1 cellular context compared by ENCODE assay signal in the genomic region with DNA sequence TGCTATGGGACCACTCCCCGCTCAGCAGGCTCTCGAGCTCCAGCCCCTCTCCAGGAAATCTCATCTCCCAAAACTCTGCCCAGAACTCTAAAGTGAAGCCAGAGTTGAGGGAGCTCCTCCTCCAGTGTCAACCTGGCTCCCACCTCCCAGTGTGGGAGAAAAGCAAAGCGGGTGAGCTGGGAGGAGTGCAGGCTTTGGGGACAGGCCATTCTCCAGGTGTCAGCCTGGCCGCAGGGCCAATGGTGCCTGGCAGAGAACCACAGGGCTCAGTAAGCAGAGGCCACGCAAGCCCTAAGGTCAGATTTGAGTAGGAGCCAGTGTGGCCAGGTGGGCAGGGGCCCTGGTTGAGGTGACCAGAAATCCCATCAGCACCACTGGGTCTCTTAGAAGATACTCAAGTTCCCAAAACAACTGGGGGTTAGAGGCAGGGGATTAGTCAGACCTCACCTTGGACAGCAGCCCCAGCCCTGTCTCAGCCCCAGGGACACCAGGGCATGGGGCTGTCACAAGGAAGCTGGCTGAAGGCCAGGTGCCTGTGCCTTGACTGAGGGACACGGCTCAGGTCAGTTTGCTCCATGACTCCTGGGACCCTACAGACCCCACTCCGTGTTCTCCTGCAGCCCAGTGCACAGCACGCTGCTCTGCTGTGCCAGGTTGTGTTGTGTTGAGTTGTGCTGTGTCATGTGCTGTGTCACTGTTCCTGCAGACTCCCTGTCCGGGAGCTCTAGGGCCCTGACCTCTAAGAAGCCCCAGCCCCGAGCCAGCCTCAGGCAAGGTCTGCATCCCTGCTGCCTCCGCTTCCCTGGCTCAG.
TF ChIP-seq lines count a peak whose summit lies in the region.

No MANE protein-coding gene starts in this region.

TF ChIP-seq in GM12878, 131 proteins besides CTCF, POLR2A, EP300 and RAD21:
- TF ChIP-seq POLR2AphosphoS2 (IDR thresholded peaks at IDR 0.05; ENCODE audit: low read depth, low read length): no peak
- TF ChIP-seq FOS (IDR thresholded peaks at IDR 0.05; ENCODE audit: borderline replicate concordance, extremely low read depth, insufficient read length): no peak
- TF ChIP-seq, protein P1, sequence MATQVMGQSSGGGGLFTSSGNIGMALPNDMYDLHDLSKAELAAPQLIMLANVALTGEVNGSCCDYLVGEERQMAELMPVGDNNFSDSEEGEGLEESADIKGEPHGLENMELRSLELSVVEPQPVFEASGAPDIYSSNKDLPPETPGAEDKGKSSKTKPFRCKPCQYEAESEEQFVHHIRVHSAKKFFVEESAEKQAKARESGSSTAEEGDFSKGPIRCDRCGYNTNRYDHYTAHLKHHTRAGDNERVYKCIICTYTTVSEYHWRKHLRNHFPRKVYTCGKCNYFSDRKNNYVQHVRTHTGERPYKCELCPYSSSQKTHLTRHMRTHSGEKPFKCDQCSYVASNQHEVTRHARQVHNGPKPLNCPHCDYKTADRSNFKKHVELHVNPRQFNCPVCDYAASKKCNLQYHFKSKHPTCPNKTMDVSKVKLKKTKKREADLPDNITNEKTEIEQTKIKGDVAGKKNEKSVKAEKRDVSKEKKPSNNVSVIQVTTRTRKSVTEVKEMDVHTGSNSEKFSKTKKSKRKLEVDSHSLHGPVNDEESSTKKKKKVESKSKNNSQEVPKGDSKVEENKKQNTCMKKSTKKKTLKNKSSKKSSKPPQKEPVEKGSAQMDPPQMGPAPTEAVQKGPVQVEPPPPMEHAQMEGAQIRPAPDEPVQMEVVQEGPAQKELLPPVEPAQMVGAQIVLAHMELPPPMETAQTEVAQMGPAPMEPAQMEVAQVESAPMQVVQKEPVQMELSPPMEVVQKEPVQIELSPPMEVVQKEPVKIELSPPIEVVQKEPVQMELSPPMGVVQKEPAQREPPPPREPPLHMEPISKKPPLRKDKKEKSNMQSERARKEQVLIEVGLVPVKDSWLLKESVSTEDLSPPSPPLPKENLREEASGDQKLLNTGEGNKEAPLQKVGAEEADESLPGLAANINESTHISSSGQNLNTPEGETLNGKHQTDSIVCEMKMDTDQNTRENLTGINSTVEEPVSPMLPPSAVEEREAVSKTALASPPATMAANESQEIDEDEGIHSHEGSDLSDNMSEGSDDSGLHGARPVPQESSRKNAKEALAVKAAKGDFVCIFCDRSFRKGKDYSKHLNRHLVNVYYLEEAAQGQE (IDR thresholded peaks at IDR 0.05; ENCODE audit: low read depth, low read length): peak; percentile 32; the same call in 1 of the 2 replicates
- TF ChIP-seq, protein P2, sequence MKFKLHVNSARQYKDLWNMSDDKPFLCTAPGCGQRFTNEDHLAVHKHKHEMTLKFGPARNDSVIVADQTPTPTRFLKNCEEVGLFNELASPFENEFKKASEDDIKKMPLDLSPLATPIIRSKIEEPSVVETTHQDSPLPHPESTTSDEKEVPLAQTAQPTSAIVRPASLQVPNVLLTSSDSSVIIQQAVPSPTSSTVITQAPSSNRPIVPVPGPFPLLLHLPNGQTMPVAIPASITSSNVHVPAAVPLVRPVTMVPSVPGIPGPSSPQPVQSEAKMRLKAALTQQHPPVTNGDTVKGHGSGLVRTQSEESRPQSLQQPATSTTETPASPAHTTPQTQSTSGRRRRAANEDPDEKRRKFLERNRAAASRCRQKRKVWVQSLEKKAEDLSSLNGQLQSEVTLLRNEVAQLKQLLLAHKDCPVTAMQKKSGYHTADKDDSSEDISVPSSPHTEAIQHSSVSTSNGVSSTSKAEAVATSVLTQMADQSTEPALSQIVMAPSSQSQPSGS (IDR thresholded peaks at IDR 0.05; ENCODE audit: low read length): no peak
TF ChIP-seq in GM12878: peak in this region for 1.
